ENCODE assay signal across 9 cellular contexts in genomic region chr17:5281814-5282638, GRCh38. TPM values are rescaled to one million over a fixed set of nuclear protein-coding genes. Genes with fewer than 3 reads are reported as not detected.
DNase-seq lines count a peak whose midpoint lies in the region; ATAC-seq, FAIRE-seq and TF ChIP-seq lines count a peak whose summit lies in the region.
"Had no signal": no experiment of that assay in that cellular context is flagged by ENCODE, and none has a peak within 500 bp of the region (broad histone marks: within the 10 kb centered on the region; RNA-seq: fewer than 3 reads in every experiment).

TSS of gene RABEP1 (plus strand) at chr17:5282284. CDS start at chr17:5282487, 203 bp downstream.

- H3K9me3 ChIP-seq in BE2C (no peaks in the 10 kb centered on the region), H1 (ENCODE audit: insufficient read depth in 2 of 2, low read depth in 1 of 2, low read length in 1 of 2) (no peaks in the 10 kb centered on the region), mesenchymal stem cell (ENCODE audit: control insufficient read depth, low read length) (no peaks in the 10 kb centered on the region)

- TF ChIP-seq POLR2A in H1 (IDR thresholded peaks at IDR 0.05; ENCODE audit: control extremely low read depth in 1 of 2, low read depth in 2 of 2, low read length in 2 of 2) = peak in 1 of 2 experiments; percentile 61; a peak in 1 of 3 replicates

- H4K8ac ChIP-seq in H1 (ENCODE audit: extremely low read depth, insufficient read depth, low read length) (peak within 1 kb of the TSS; percentile 79), mesenchymal stem cell (ENCODE audit: low read length) (peak within 1 kb of the TSS; percentile 90)

- no peak within 1 kb of the TSS for H2BK20ac ChIP-seq in H1 (ENCODE audit: low read length)

- H3K27me3 ChIP-seq in BE2C = no peaks in the 10 kb centered on the region
- H3K27me3 ChIP-seq in H1 (replicated peaks in 1 of 4; ENCODE audit: control insufficient read depth in 3 of 4, extremely low read depth in 1 of 4, insufficient read depth in 3 of 4, low read length in 3 of 4) = no peaks in the 10 kb centered on the region
- no peaks in the 10 kb centered on the region for H3K27me3 ChIP-seq in mesenchymal stem cell (ENCODE audit: control insufficient read depth in 1 of 2, insufficient read depth in 1 of 2, low read length in 2 of 2)

- H3K14ac ChIP-seq in H1 (ENCODE audit: insufficient read length) = peak within 1 kb of the TSS; percentile 89
- H3K14ac ChIP-seq in mesenchymal stem cell (ENCODE audit: low read length in 2 of 2) = peak within 1 kb of the TSS; percentile 86 to 91

- H3K36me3 ChIP-seq in BE2C = no peaks in the 10 kb centered on the region
- H3K36me3 ChIP-seq in H1 (ENCODE audit: control insufficient read depth in 2 of 4, insufficient read depth in 4 of 4, low read length in 3 of 4) = no peaks in the 10 kb centered on the region
- H3K36me3 ChIP-seq in mesenchymal stem cell (ENCODE audit: control insufficient read depth in 1 of 2, insufficient read depth in 2 of 2, low read depth in 1 of 2, low read length in 2 of 2) = no peaks in the 10 kb centered on the region

- TF ChIP-seq EP300 in H1 (IDR thresholded peaks at IDR 0.05; ENCODE audit: borderline replicate concordance in 1 of 2, low read depth in 2 of 2, low read length in 2 of 2) = no peak

- DNase-seq in BE2C = peak; percentile 89
- peak; percentile 79 for DNase-seq in HT-29 (ENCODE audit: low spot score)
- DNase-seq in NOMO-1 (lab: John Stamatoyannopoulos, UW; ENCODE audit: unreplicated experiment in 2 of 2) = peak; percentile 75 to 90
- peak; percentile 90 to 93 (median 91) for DNase-seq in activated CD8-positive, alpha-beta memory T cell treated with anti-CD3 and anti-CD28 coated beads for 48 hours (ENCODE audit: low read depth in 2 of 3, low spot score in 2 of 3)
- peak; percentile 31 to 97 for DNase-seq in H1 (ENCODE audit: low read depth in 1 of 2, low spot score in 2 of 2)
- DNase-seq in mesenchymal stem cell = peak; percentile 89
- DNase-seq in stimulated activated CD8-positive, alpha-beta memory T cell treated with anti-CD3 and anti-CD28 coated beads, Interleukin-12 subunit alpha, Interleukin-12 subunit beta, amount 100 ng/mL, for 24 hours (ENCODE audit: extremely low read depth) = peak; percentile 86

- H3K23me2 ChIP-seq in H1 (ENCODE audit: low read depth, low read length) = peaks cover 4% of the 10 kb centered on the region; the same call in 1 of the 2 replicates

- H3K79me1 ChIP-seq in H1 (ENCODE audit: low read depth, low read length) (peaks cover 7% of the 10 kb centered on the region; the same call in 1 of the 2 replicates), mesenchymal stem cell (replicated peaks; ENCODE audit: low read length, poor library complexity, severe bottlenecking) (peaks cover 2% of the 10 kb centered on the region)

- 0% methylated on average over 10 of the region's 97 CpGs; no CpG with 5 or more reads in 1 of the 2 experiments for WGBS in H1 (ENCODE audit: extremely low coverage in 1 of 2, insufficient coverage in 1 of 2, insufficient read length in 1 of 2, insufficient replicate concordance in 2 of 2, low coverage in 1 of 2, low lambda C conversion rate in 2 of 2, missing lambda C conversion rate in 1 of 2), 2 experiments
- 1% methylated on average over 46 of the region's 97 CpGs for WGBS in mesenchymal stem cell

- H3K18ac ChIP-seq in H1 (ENCODE audit: extremely low read depth, low read length) = peak within 1 kb of the TSS; percentile 32
- peak within 1 kb of the TSS; percentile 94 to 97 for H3K18ac ChIP-seq in mesenchymal stem cell (ENCODE audit: low read depth in 1 of 2, low read length in 2 of 2)

- H2AK5ac ChIP-seq in H1 (ENCODE audit: low read depth, low read length) = no peak within 1 kb of the TSS
- H2AK5ac ChIP-seq in mesenchymal stem cell (ENCODE audit: low read length, severe bottlenecking) = no peak within 1 kb of the TSS

- no peak for FAIRE-seq in H1 (lab: Jason Lieb, UNC)
- FAIRE-seq: TTC549 had no signal

- H3K23ac ChIP-seq in H1 (ENCODE audit: insufficient read length) (no peak within 1 kb of the TSS), mesenchymal stem cell (ENCODE audit: low read length in 2 of 2) (peak within 1 kb of the TSS in 1 of 2 experiments; percentile 97)

- CTCF ChIA-PET in H1 (lab: Charles Lee; ENCODE audit: partially characterized antibody) = interaction anchor here (0.6 to 1.1 kb wide), 2 partner anchors 19 to 45 kb away, joined by 3 read pairs; no protein-coding TSS in a partner anchor

- no peaks in the 10 kb centered on the region for H3K4me1 ChIP-seq in BE2C
- peaks cover 1 to 6% (median 3%) of the 10 kb centered on the region in 4 experiments; a peak in 4 of 7 replicates for H3K4me1 ChIP-seq in H1 (replicated peaks in 1 of 4; ENCODE audit: control insufficient read depth in 3 of 4, insufficient read depth in 4 of 4, low read length in 3 of 4)
- H3K4me1 ChIP-seq in mesenchymal stem cell (ENCODE audit: control insufficient read depth, insufficient read depth, low read depth, low read length) = peaks cover 1% of the 10 kb centered on the region

- peak; percentile 89 for ATAC-seq in GM19324 (IDR thresholded peaks at IDR 0.05; ENCODE audit: low FRiP score, unreplicated experiment)

- H2BK12ac ChIP-seq in H1 (ENCODE audit: low read depth, low read length) (no peak within 1 kb of the TSS), mesenchymal stem cell (ENCODE audit: low read length in 2 of 2) (peak within 1 kb of the TSS in 1 of 2 experiments; percentile 39)

- no peak within 1 kb of the TSS for H3K4ac ChIP-seq in H1 (replicated peaks; ENCODE audit: insufficient read length, low read depth, low read length)
- H3K4ac ChIP-seq in mesenchymal stem cell (ENCODE audit: low read depth in 1 of 2, low read length in 2 of 2) = peak within 1 kb of the TSS; percentile 87 to 88

- H2BK5ac ChIP-seq in H1 (ENCODE audit: low read depth, low read length) (peak within 1 kb of the TSS; percentile 21; the same call in 1 of the 2 replicates), mesenchymal stem cell (ENCODE audit: low read depth, low read length, poor library complexity, severe bottlenecking) (no peak within 1 kb of the TSS)

- H2BK15ac ChIP-seq in H1 (ENCODE audit: low read length) = no peak within 1 kb of the TSS
- peak within 1 kb of the TSS; percentile 69 for H2BK15ac ChIP-seq in mesenchymal stem cell (ENCODE audit: low read depth, poor library complexity, severe bottlenecking)

- H2BK120ac ChIP-seq in H1 (replicated peaks; ENCODE audit: low read depth, low read length) = no peak within 1 kb of the TSS
- H2BK120ac ChIP-seq in mesenchymal stem cell (ENCODE audit: low read depth, low read length) = peak within 1 kb of the TSS; percentile 92

- H4K91ac ChIP-seq in H1 (replicated peaks; ENCODE audit: insufficient read length, low read length) (peak within 1 kb of the TSS; percentile 30), mesenchymal stem cell (ENCODE audit: low read length) (peak within 1 kb of the TSS; percentile 68)

- H3K9ac ChIP-seq in H1 (replicated peaks in 1 of 4; ENCODE audit: extremely low read depth in 1 of 4, low read depth in 3 of 4, low read length in 3 of 4) = peak within 1 kb of the TSS; percentile 56 to 98 (median 74); a peak in 6 of 7 replicates
- peak within 1 kb of the TSS; percentile 89 for H3K9ac ChIP-seq in mesenchymal stem cell (ENCODE audit: low read length)

- peak within 1 kb of the TSS; percentile 71 to 77 for H3K4me2 ChIP-seq in H1 (ENCODE audit: insufficient read depth in 1 of 2, low read depth in 2 of 2, low read length in 2 of 2)
- H3K4me2 ChIP-seq in mesenchymal stem cell (ENCODE audit: low read length, poor library complexity, severe bottlenecking) = peak within 1 kb of the TSS; percentile 79

- H3K56ac ChIP-seq in H1 (replicated peaks; ENCODE audit: insufficient read length, low read depth, low read length) = peak within 1 kb of the TSS; percentile 69

- H3K4me3 ChIP-seq in BE2C (ENCODE audit: low read depth, low read length) = peak within 1 kb of the TSS; percentile 70
- H3K4me3 ChIP-seq in H1 (ENCODE audit: extremely low read depth in 1 of 4, insufficient read depth in 2 of 4, low read depth in 3 of 4, low read length in 4 of 4) = peak within 1 kb of the TSS; percentile 65 to 81 (median 76)
- H3K4me3 ChIP-seq in mesenchymal stem cell (ENCODE audit: insufficient read depth in 1 of 2, low read depth in 1 of 2, low read length in 2 of 2) = peak within 1 kb of the TSS; percentile 85 to 96

- no peak for TF ChIP-seq RAD21 in H1 (IDR thresholded peaks at IDR 0.05 in 1 of 2, conservative IDR thresholded peaks at IDR 0.05 in 1 of 2; ENCODE audit: low read depth in 2 of 2, low read length in 2 of 2)

- no peak within 1 kb of the TSS for H4K5ac ChIP-seq in H1 (ENCODE audit: insufficient read length, low read depth, low read length)

- TF ChIP-seq CTCF in BE2C (IDR thresholded peaks at IDR 0.05; ENCODE audit: low read depth, low read length) (no peak), H1 (IDR thresholded peaks at IDR 0.05; ENCODE audit: control extremely low read depth in 1 of 3, insufficient read depth in 1 of 3, low read depth in 1 of 3, low read length in 3 of 3) (no peak)

- POLR2A ChIA-PET in H1 (lab: Charles Lee; ENCODE audit: partially characterized antibody) = interaction anchor here (0.7 to 1.5 kb wide), 5 partner anchors 8 to 309 kb away, joined by 3 to 6 read pairs (median 3); no protein-coding TSS in a partner anchor

- H4K20me1 ChIP-seq in H1 (replicated peaks in 1 of 2; ENCODE audit: control insufficient read depth in 1 of 2, insufficient read depth in 2 of 2, low read length in 2 of 2) = peaks cover 0 to 2% of the 10 kb centered on the region in 2 experiments

- H2AFZ ChIP-seq in H1 (ENCODE audit: low read length) = peak within 1 kb of the TSS; percentile 23; the same call in 1 of the 2 replicates
- H2AFZ ChIP-seq in mesenchymal stem cell (ENCODE audit: low read depth, low read length) = peak within 1 kb of the TSS; percentile 86

- peaks cover 11 to 44% of the 10 kb centered on the region in 2 experiments for H3K79me2 ChIP-seq in H1 (ENCODE audit: control insufficient read depth in 1 of 2, insufficient read depth in 2 of 2, low read length in 2 of 2)

- H3K27ac ChIP-seq in H1 (ENCODE audit: low read depth, low read length) = no peak within 1 kb of the TSS; the same call in 1 of the 2 replicates
- no peak within 1 kb of the TSS for H3K27ac ChIP-seq in mesenchymal stem cell (ENCODE audit: low read length, poor library complexity, severe bottlenecking)

RNA-seq across cellular contexts. Expression of gene RABEP1, which starts in this region (rescaled TPM):
- 17.8 TPM for polyA plus RNA-seq in BE2C (2012; ENCODE audit: insufficient read depth, insufficient read length, low read depth)
- total RNA-seq in HT-29 (2014; rRNA removed; shearing (Covaris generic)) = 10.8 and 16.1 TPM in 2 replicates
- total RNA-seq in H1 (2021; fragmentation: NEBNext Ultra II Directional; extraction: Animal tissue kit (Norgen Biotek cat#: 25700)) = 50.7 and 52.3 TPM in 2 replicates
- polyA plus RNA-seq in H1 (2011; rRNA removed) = 4.5 and 8.5 TPM in 2 replicates
- polyA plus RNA-seq in H1 (2011; cell fraction: cytosol; rRNA removed) = 14.2 TPM
- 16.9 TPM for polyA plus RNA-seq in H1 (2011; cell fraction: nucleus; rRNA removed)
- 23.8 to 36.5 TPM (median 28.8 TPM) in 4 replicates for polyA plus RNA-seq in H1 (2012, experiment 1 of 2)
- 5.4 TPM for polyA plus RNA-seq in H1 (2012, experiment 2 of 2)
- polyA plus RNA-seq in H1 (2013, experiment 1 of 2) = 35.1 TPM
- 34.3 TPM for polyA plus RNA-seq in H1 (2013, experiment 2 of 2)
- polyA minus RNA-seq in H1 (2011; rRNA and poly(A)+ RNA removed) = 42.8 and 74.6 TPM in 2 replicates
- polyA minus RNA-seq in H1 (2011; cell fraction: cytosol; rRNA and poly(A)+ RNA removed) = 19.2 TPM
- polyA minus RNA-seq in H1 (2011; cell fraction: nucleus; rRNA and poly(A)+ RNA removed) = 83.9 TPM
- 35.9 TPM for polyA plus RNA-seq in mesenchymal stem cell (2013, experiment 1 of 2)
- 36.2 TPM for polyA plus RNA-seq in mesenchymal stem cell (2013, experiment 2 of 2)
